19 cellular contexts compared by ENCODE assay signal in the genomic region with DNA sequence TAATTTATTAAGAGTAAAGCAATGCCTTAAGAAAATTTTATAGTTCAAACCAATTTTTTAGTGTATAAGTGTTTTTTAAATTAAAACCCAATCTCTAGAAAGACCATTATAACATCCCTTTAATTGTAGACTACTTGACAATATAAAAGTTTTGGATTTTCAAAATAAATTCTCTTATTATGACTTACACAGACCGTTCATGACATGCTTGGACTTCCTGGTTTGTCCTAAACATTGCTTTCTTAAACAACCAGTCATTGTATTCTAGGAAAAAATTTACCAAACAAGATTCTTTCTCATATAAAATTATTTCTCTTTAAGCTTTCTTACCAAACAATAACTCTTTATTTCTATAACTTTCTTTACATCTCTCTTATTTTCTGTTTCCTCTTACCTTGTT. TPM values are rescaled to one million over a fixed set of nuclear protein-coding genes. Genes with fewer than 3 reads are reported as not detected.
DNase-seq lines count a peak whose midpoint lies in the region; ATAC-seq and TF ChIP-seq lines count a peak whose summit lies in the region.
"Had no signal": no experiment of that assay in that cellular context is flagged by ENCODE, and none has a peak within 500 bp of the region (broad histone marks: within the 10 kb centered on the region; RNA-seq: fewer than 3 reads in every experiment).

No MANE protein-coding gene starts in this region.

- no peak overlapping the region for H4K91ac ChIP-seq in mesenchymal stem cell (ENCODE audit: low read length)

- H3K18ac ChIP-seq in mesenchymal stem cell (ENCODE audit: low read depth in 1 of 2, low read length in 2 of 2), result no peak overlapping the region

- no peak overlapping the region for H3K9ac ChIP-seq in Karpas-422 (ENCODE audit: low read length)
- no peak overlapping the region for H3K9ac ChIP-seq in mesenchymal stem cell (ENCODE audit: low read length)
- no peak overlapping the region for H3K9ac ChIP-seq in endodermal cell (ENCODE audit: extremely low read depth, low read length, poor library complexity, severe bottlenecking)
- H3K9ac ChIP-seq: KMS-11, SK-N-SH had no signal

- H3K27me3 Mint-ChIP-seq in GM23338 (ENCODE audit: insufficient read depth, low read depth, poor library complexity) (no peaks in the 10 kb centered on the region), endothelial cell (ENCODE audit: unreplicated experiment) (no peaks in the 10 kb centered on the region), endodermal cell (ENCODE audit: insufficient read depth) (no peaks in the 10 kb centered on the region)
- H3K27me3 Mint-ChIP-seq: T-cell had no signal

- no peak overlapping the region for H3K4me3 Mint-ChIP-seq in GM23338
- H3K4me3 Mint-ChIP-seq in endothelial cell (ENCODE audit: unreplicated experiment), result no peak overlapping the region
- H3K4me3 Mint-ChIP-seq in endodermal cell, result no peak overlapping the region
- H3K4me3 Mint-ChIP-seq: CD8-positive, alpha-beta T cell; T-cell had no signal

- H3K4me2 ChIP-seq in GM23338 (no peak overlapping the region), Karpas-422 (ENCODE audit: low read depth, low read length, poor library complexity, severe bottlenecking) (no peak overlapping the region), mesenchymal stem cell (ENCODE audit: low read length, poor library complexity, severe bottlenecking) (no peak overlapping the region)
- H3K4me2 ChIP-seq: KMS-11, SK-N-SH had no signal

- no peaks in the 10 kb centered on the region for H3K36me3 Mint-ChIP-seq in GM23338 (ENCODE audit: low read depth)
- no peaks in the 10 kb centered on the region for H3K36me3 Mint-ChIP-seq in endothelial cell (ENCODE audit: low read depth, unreplicated experiment)
- no peaks in the 10 kb centered on the region for H3K36me3 Mint-ChIP-seq in endodermal cell (ENCODE audit: low read depth)
- H3K36me3 Mint-ChIP-seq: CD8-positive, alpha-beta T cell; T-cell had no signal

- peaks cover 20% of the 10 kb centered on the region for H3K9me3 ChIP-seq in Karpas-422 (ENCODE audit: low read length)
- H3K9me3 ChIP-seq in mesenchymal stem cell (ENCODE audit: control insufficient read depth, low read length), result peaks cover 41% of the 10 kb centered on the region
- H3K9me3 ChIP-seq in endodermal cell (ENCODE audit: control insufficient read depth, low read length), result peaks cover 18% of the 10 kb centered on the region

- no peaks in the 10 kb centered on the region for H3K79me2 ChIP-seq in GM23338 (replicated peaks; ENCODE audit: insufficient read depth)
- no peaks in the 10 kb centered on the region for H3K79me2 ChIP-seq in Karpas-422 (ENCODE audit: low read length)

- no peaks in the 10 kb centered on the region for H3K79me1 ChIP-seq in mesenchymal stem cell (replicated peaks; ENCODE audit: low read length, poor library complexity, severe bottlenecking)

- peak; percentile 52 for DNase-seq in GM23338 (ENCODE audit: low spot score)
- DNase-seq in Karpas-422, result peak; percentile 43
- peak; percentile 4 for DNase-seq in RPMI8226
- peak; percentile 0 for DNase-seq in mesenchymal stem cell
- DNase-seq in endothelial cell (ENCODE audit: low spot score), result no peak
- DNase-seq in NCI-H1436 treated with DMSO at 0.1 percent for 48 hours (lab: John Stamatoyannopoulos, UW), result no peak
- DNase-seq in endodermal cell, result no peak
- DNase-seq in DMS153 (lab: John Stamatoyannopoulos, UW), result no peak
- DNase-seq: CD8-positive, alpha-beta T cell; MM.1S; NCI-H1930; NCI-H446; NCI-H69; Right ventricle myocardium superior; SK-N-SH; T-cell had no signal

- no peak overlapping the region for H2BK120ac ChIP-seq in mesenchymal stem cell (ENCODE audit: low read depth, low read length)

- H2AK5ac ChIP-seq in mesenchymal stem cell (ENCODE audit: low read length, severe bottlenecking), result no peak overlapping the region

- no peak overlapping the region for H2AFZ ChIP-seq in GM23338
- no peak overlapping the region for H2AFZ ChIP-seq in Karpas-422 (ENCODE audit: low read length)
- no peak overlapping the region for H2AFZ ChIP-seq in mesenchymal stem cell (ENCODE audit: low read depth, low read length)

- H3K27me3 ChIP-seq in GM23338 (ENCODE audit: insufficient read depth), result no peaks in the 10 kb centered on the region
- no peaks in the 10 kb centered on the region for H3K27me3 ChIP-seq in Karpas-422 (ENCODE audit: low read length)
- no peaks in the 10 kb centered on the region for H3K27me3 ChIP-seq in mesenchymal stem cell (ENCODE audit: control insufficient read depth in 1 of 2, insufficient read depth in 1 of 2, low read length in 2 of 2)
- no peaks in the 10 kb centered on the region for H3K27me3 ChIP-seq in endodermal cell (ENCODE audit: control insufficient read depth, insufficient read depth, low read length, poor library complexity, severe bottlenecking)

- H3K4me1 ChIP-seq in GM23338 (ENCODE audit: insufficient read depth) (no peaks in the 10 kb centered on the region), Karpas-422 (ENCODE audit: low read length) (no peaks in the 10 kb centered on the region), mesenchymal stem cell (ENCODE audit: control insufficient read depth, insufficient read depth, low read depth, low read length) (no peaks in the 10 kb centered on the region), endodermal cell (ENCODE audit: control insufficient read depth, insufficient read depth, low read length) (no peaks in the 10 kb centered on the region)

- H3K4me3 ChIP-seq in GM23338 (no peak overlapping the region), Karpas-422 (ENCODE audit: low read length) (no peak overlapping the region), mesenchymal stem cell (ENCODE audit: insufficient read depth in 1 of 2, low read depth in 1 of 2, low read length in 2 of 2) (no peak overlapping the region), endodermal cell (ENCODE audit: low read length) (no peak overlapping the region)

- 0 out of 2 replicates have a peak, but pooled peaks cover 3% of the 10 kb centered on the region for H3K36me3 ChIP-seq in GM23338 (ENCODE audit: insufficient read depth)
- no peaks in the 10 kb centered on the region for H3K36me3 ChIP-seq in Karpas-422 (ENCODE audit: insufficient read depth, low read length)
- no peaks in the 10 kb centered on the region for H3K36me3 ChIP-seq in mesenchymal stem cell (ENCODE audit: control insufficient read depth in 1 of 2, insufficient read depth in 2 of 2, low read depth in 1 of 2, low read length in 2 of 2)
- H3K36me3 ChIP-seq in endodermal cell (ENCODE audit: control insufficient read depth, insufficient read depth, low read length), result no peaks in the 10 kb centered on the region

- TF ChIP-seq CTCF in GM23338 (conservative IDR thresholded peaks at IDR 0.05; ENCODE audit: low read depth in 2 of 2) (no peak), endothelial cell (IDR thresholded peaks at IDR 0.05; ENCODE audit: unreplicated experiment) (no peak), endodermal cell (conservative IDR thresholded peaks at IDR 0.05) (no peak)

- H3K27ac ChIP-seq in GM23338 (ENCODE audit: low read depth) (no peak overlapping the region), Karpas-422 (ENCODE audit: low read length) (no peak overlapping the region), mesenchymal stem cell (ENCODE audit: low read length, poor library complexity, severe bottlenecking) (no peak overlapping the region), endodermal cell (ENCODE audit: low read depth, low read length) (no peak overlapping the region)
- H3K27ac ChIP-seq: KMS-11 had no signal

- H3K27ac Mint-ChIP-seq in GM23338 (no peak overlapping the region), endothelial cell (ENCODE audit: unreplicated experiment) (no peak overlapping the region), endodermal cell (no peak overlapping the region)
- H3K27ac Mint-ChIP-seq: CD8-positive, alpha-beta T cell; T-cell had no signal

- no peak overlapping the region for H2BK15ac ChIP-seq in mesenchymal stem cell (ENCODE audit: low read depth, poor library complexity, severe bottlenecking)

- no peak overlapping the region for H3K4ac ChIP-seq in mesenchymal stem cell (ENCODE audit: low read depth in 1 of 2, low read length in 2 of 2)

- H4K20me1 ChIP-seq in GM23338 (replicated peaks; ENCODE audit: insufficient read depth) (no peaks in the 10 kb centered on the region), Karpas-422 (ENCODE audit: insufficient read depth, low read depth, low read length) (no peaks in the 10 kb centered on the region)

- 0% methylated on average over 1 of the region's 1 CpG for WGBS in mesenchymal stem cell
- WGBS in endodermal cell (ENCODE audit: insufficient coverage in 1 of 2, insufficient read length in 1 of 2), 2 experiments, result 0% methylated on average over 1 of the region's 1 CpG; no CpG with 5 or more reads in 1 of the 2 experiments

- H3K9me3 Mint-ChIP-seq in GM23338, result peaks cover 51% of the 10 kb centered on the region
- no peaks in the 10 kb centered on the region for H3K9me3 Mint-ChIP-seq in endothelial cell (ENCODE audit: unreplicated experiment)
- H3K9me3 Mint-ChIP-seq in endodermal cell, result peaks cover 60% of the 10 kb centered on the region
- H3K9me3 Mint-ChIP-seq: CD8-positive, alpha-beta T cell had no signal

- no peak for ATAC-seq in GM23338
- ATAC-seq: CD8-positive, alpha-beta T cell; T-cell had no signal

- no peaks in the 10 kb centered on the region for H3F3A ChIP-seq in GM23338 (replicated peaks; ENCODE audit: low read depth)

- H2BK12ac ChIP-seq in mesenchymal stem cell (ENCODE audit: low read length in 2 of 2), result no peak overlapping the region

- H3K4me1 Mint-ChIP-seq in GM23338 (no peaks in the 10 kb centered on the region), endothelial cell (ENCODE audit: unreplicated experiment) (no peaks in the 10 kb centered on the region), endodermal cell (no peaks in the 10 kb centered on the region)
- H3K4me1 Mint-ChIP-seq: T-cell had no signal

- no peak overlapping the region for H2BK5ac ChIP-seq in mesenchymal stem cell (ENCODE audit: low read depth, low read length, poor library complexity, severe bottlenecking)

- no peak overlapping the region for H3K14ac ChIP-seq in mesenchymal stem cell (ENCODE audit: low read length in 2 of 2)

- H4K8ac ChIP-seq in mesenchymal stem cell (ENCODE audit: low read length), result no peak overlapping the region

- H3K9me2 ChIP-seq in GM23338 (ENCODE audit: insufficient read depth), result no peaks in the 10 kb centered on the region
- no peaks in the 10 kb centered on the region for H3K9me2 ChIP-seq in Karpas-422 (replicated peaks; ENCODE audit: insufficient read depth, low read length)
- H3K9me2 ChIP-seq: SK-N-SH had no signal

- H3K23ac ChIP-seq in mesenchymal stem cell (ENCODE audit: low read length in 2 of 2), result no peak overlapping the region

RNA-seq across cellular contexts. Expression of a gene that starts 49.0 kb away (rescaled TPM):
- not detected in 2 replicates for total RNA-seq in GM23338 (2014; rRNA removed; shearing (Covaris generic))
- polyA plus RNA-seq in GM23338 (2016; fragmentation: Nextera tagmentation; extraction: Ambion mirVana), result not detected in 2 replicates
- total RNA-seq in Karpas-422 (2014; rRNA removed; shearing (Covaris generic); ENCODE audit: low replicate concordance), result not detected in 2 replicates
- not detected for polyA plus RNA-seq in mesenchymal stem cell (2013, experiment 1 of 2)
- not detected for polyA plus RNA-seq in mesenchymal stem cell (2013, experiment 2 of 2)
- not detected for total RNA-seq in endothelial cell (ENCODE audit: unreplicated experiment)
- total RNA-seq in endodermal cell, result not detected
- polyA plus RNA-seq in endodermal cell (2013, experiment 1 of 2), result not detected
- polyA plus RNA-seq in endodermal cell (2013, experiment 2 of 2), result not detected
- total RNA-seq: CD8-positive, alpha-beta T cell; H1; Right ventricle myocardium superior; T-cell had no signal
- polyA plus RNA-seq: BJ, H1, SK-N-SH had no signal

RNA-seq across cellular contexts. Expression of a gene that starts 54.0 kb away (rescaled TPM):
- not detected in 2 replicates for total RNA-seq in GM23338 (2014; rRNA removed; shearing (Covaris generic))
- polyA plus RNA-seq in GM23338 (2016; fragmentation: Nextera tagmentation; extraction: Ambion mirVana), result not detected in 2 replicates
- total RNA-seq in Karpas-422 (2014; rRNA removed; shearing (Covaris generic); ENCODE audit: low replicate concordance), result not detected in 2 replicates
- not detected for polyA plus RNA-seq in mesenchymal stem cell (2013, experiment 1 of 2)
- polyA plus RNA-seq in mesenchymal stem cell (2013, experiment 2 of 2), result not detected
- total RNA-seq in endothelial cell (ENCODE audit: unreplicated experiment) (not detected), endodermal cell (not detected)
- polyA plus RNA-seq in endodermal cell (2013, experiment 1 of 2), result not detected
- not detected for polyA plus RNA-seq in endodermal cell (2013, experiment 2 of 2)
- total RNA-seq: CD8-positive, alpha-beta T cell; H1; Right ventricle myocardium superior; T-cell had no signal
- polyA plus RNA-seq: BJ, H1, SK-N-SH had no signal

Comparison
In these comparisons a context has a peak if more than half of its experiments do, and no peak if none do; other contexts are left out.
1. DNase-seq: peak in GM23338 (single experiment), Karpas-422 (single experiment), RPMI8226 (single experiment) and mesenchymal stem cell (single experiment); none in endothelial cell (single experiment), NCI-H1436 treated with DMSO at 0.1 percent for 48 hours (single experiment), endodermal cell (single experiment) and DMS153 (single experiment).